In the genomic region with DNA sequence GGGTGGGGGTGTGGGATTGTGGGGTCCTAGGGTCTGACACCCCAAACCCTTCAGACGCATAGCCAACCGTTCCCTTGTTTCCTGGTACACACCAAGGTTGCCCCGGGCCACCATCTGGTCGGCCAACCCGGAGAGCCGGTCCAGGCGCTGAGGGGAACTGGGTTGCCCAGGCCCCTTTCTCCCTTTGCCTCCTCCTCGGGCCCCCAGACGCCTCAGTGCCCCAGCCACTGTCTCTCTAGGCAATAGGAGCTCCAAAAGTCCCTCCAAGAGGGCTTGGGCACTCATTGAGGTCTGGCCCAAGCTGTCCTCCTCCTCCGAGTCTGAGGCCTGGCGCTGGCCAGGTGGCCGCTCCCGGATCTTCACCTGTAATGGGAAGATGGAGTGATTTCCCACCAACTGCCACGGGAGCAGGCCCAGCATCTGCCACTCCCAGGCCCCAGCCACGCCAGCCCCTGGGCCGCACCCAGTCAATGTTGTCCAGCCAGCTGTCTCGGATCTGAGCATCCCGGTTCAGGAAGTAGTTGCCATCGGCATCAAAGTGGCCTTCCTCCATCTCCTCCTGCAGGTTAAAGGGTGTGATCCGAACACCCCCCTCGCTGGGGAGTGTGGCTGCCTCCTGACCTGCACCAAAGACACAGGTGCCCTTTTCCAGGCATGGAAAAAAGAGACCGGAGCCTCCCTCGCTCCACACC, we compare ENCODE assay signal across 1 cellular context.
TF ChIP-seq lines count a peak whose summit lies in the region.

No MANE protein-coding gene starts in this region.

TF ChIP-seq in endothelial cell of umbilical vein, 7 proteins besides CTCF, POLR2A, EP300 and RAD21:
- TF ChIP-seq FOS (IDR thresholded peaks at IDR 0.05; ENCODE audit: borderline replicate concordance, insufficient read depth, low read length) (no peak), MYC (IDR thresholded peaks at IDR 0.05; ENCODE audit: low read depth, low read length) (no peak), GATA2 (IDR thresholded peaks at IDR 0.05; ENCODE audit: insufficient read depth, insufficient read length, low read depth, low read length) (no peak), JUN (IDR thresholded peaks at IDR 0.05; ENCODE audit: borderline replicate concordance, insufficient read depth, insufficient read length, low read depth) (no peak), POLR2AphosphoS5 (IDR thresholded peaks at IDR 0.05; ENCODE audit: insufficient read depth, low read depth, low read length) (no peak), EZH2 (IDR thresholded peaks at IDR 0.05; ENCODE audit: borderline replicate concordance, low read depth, low read length, severe bottlenecking) (no peak)
- TF ChIP-seq, protein P1, sequence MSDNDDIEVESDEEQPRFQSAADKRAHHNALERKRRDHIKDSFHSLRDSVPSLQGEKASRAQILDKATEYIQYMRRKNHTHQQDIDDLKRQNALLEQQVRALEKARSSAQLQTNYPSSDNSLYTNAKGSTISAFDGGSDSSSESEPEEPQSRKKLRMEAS (IDR thresholded peaks at IDR 0.05; ENCODE audit: insufficient read depth, insufficient read length): no peak
